26 cellular contexts compared by ENCODE assay signal in genomic region chr16:74487634-74488495, GRCh38.
DNase-seq lines count a peak whose midpoint lies in the region; ATAC-seq and TF ChIP-seq lines count a peak whose summit lies in the region.
"Had no signal": no experiment of that assay in that cellular context is flagged by ENCODE, and none has a peak within 500 bp of the region (broad histone marks: within the 10 kb centered on the region; RNA-seq: fewer than 3 reads in every experiment).

No MANE protein-coding gene starts in this region.

- CTCF ChIA-PET in HEK293T (lab: Yijun Ruan, JAX) = interaction anchor here (0.6 kb wide), 1 partner anchor 20 kb away, joined by 6 read pairs; no protein-coding TSS in a partner anchor

- H3K9me3 Mint-ChIP-seq in naive thymus-derived CD8-positive, alpha-beta T cell = no peaks in the 10 kb centered on the region
- H3K9me3 Mint-ChIP-seq: activated CD4-positive, alpha-beta memory T cell treated with anti-CD3 and anti-CD28 coated beads for 36 hours; activated T-helper 17 cell treated with anti-CD3 and anti-CD28 coated beads, Interleukin-2, amount 50 U/mL, for 72 hours; neural crest cell; stimulated activated effector memory CD8-positive, alpha-beta T cell treated with anti-CD3 and anti-CD28 coated beads, Interleukin-12 subunit alpha, Interleukin-12 subunit beta, amount 100 ng/mL, for 72 hours had no signal

- H3K36me3 Mint-ChIP-seq in naive thymus-derived CD8-positive, alpha-beta T cell = peaks cover 5 to 91% (median 26%) of the 10 kb centered on the region in 3 donors

- H3K27me3 Mint-ChIP-seq in naive thymus-derived CD8-positive, alpha-beta T cell = no peaks in the 10 kb centered on the region
- H3K27me3 Mint-ChIP-seq: activated CD4-positive, alpha-beta memory T cell treated with anti-CD3 and anti-CD28 coated beads for 36 hours; activated naive CD8-positive, alpha-beta T cell; activated T-helper 17 cell treated with anti-CD3 and anti-CD28 coated beads, Interleukin-2, amount 50 U/mL, for 72 hours had no signal

- H3K27ac Mint-ChIP-seq in naive thymus-derived CD8-positive, alpha-beta T cell = peak overlapping the region in 7 of 10 donors; percentile 0 to 61 (median 12)
- H3K27ac Mint-ChIP-seq: activated CD4-positive, alpha-beta memory T cell treated with anti-CD3 and anti-CD28 coated beads for 36 hours; activated naive CD8-positive, alpha-beta T cell; activated T-helper 17 cell treated with anti-CD3 and anti-CD28 coated beads, Interleukin-2, amount 50 U/mL, for 72 hours; stimulated activated effector memory CD8-positive, alpha-beta T cell treated with anti-CD3 and anti-CD28 coated beads, Interleukin-12 subunit alpha, Interleukin-12 subunit beta, amount 100 ng/mL, for 72 hours had no signal

- ATAC-seq in naive thymus-derived CD8-positive, alpha-beta T cell = no peak
- ATAC-seq in GM19023 (IDR thresholded peaks at IDR 0.05; ENCODE audit: unreplicated experiment) (no peak), GM18517 (IDR thresholded peaks at IDR 0.05; ENCODE audit: unreplicated experiment) (no peak)
- ATAC-seq: activated T-helper 17 cell treated with anti-CD3 and anti-CD28 coated beads, Interleukin-2, amount 50 U/mL, for 72 hours; mucosa of descending colon; Right ventricle myocardium inferior; stimulated activated effector memory CD8-positive, alpha-beta T cell treated with anti-CD3 and anti-CD28 coated beads, Interleukin-12 subunit alpha, Interleukin-12 subunit beta, amount 100 ng/mL, for 72 hours had no signal

- DNase-seq in DMS79 treated with DMSO at 0.1 percent for 48 hours (lab: John Stamatoyannopoulos, UW) = peak; percentile 1
- no peak for DNase-seq in DMS79 (lab: John Stamatoyannopoulos, UW)
- peak; percentile 18 for DNase-seq in HEK293T (ENCODE audit: extremely low spot score)
- peak; percentile 73 for DNase-seq in NCI-H69 (lab: John Stamatoyannopoulos, UW)
- no peak for DNase-seq in naive thymus-derived CD8-positive, alpha-beta T cell
- DNase-seq in C1 segment of cervical spinal cord (lab: John Stamatoyannopoulos, UW) = no peak
- DNase-seq: activated CD4-positive, alpha-beta memory T cell treated with anti-CD3 and anti-CD28 coated beads for 36 hours; activated CD4-positive, alpha-beta T cell treated with anti-CD3 and anti-CD28 coated beads for 1 hour; activated CD8-positive, alpha-beta memory T cell treated with anti-CD3 and anti-CD28 coated beads, Interleukin-2, amount 50 U/mL, for 48 hours; HCEC 1CT; Kasumi-1; mucosa of descending colon; NCI-H1694 treated with DMSO at 0.1 percent for 48 hours; NCI-H226; NCI-H526 treated with DMSO at 0.1 percent for 48 hours; ovary; retina; substantia nigra; upper lobe of left lung had no signal

- POLR2A ChIA-PET in HEK293T (lab: Yijun Ruan, JAX) = interaction anchor here (1.3 kb wide), 1 partner anchor 119 kb away, joined by 3 read pairs; the partner anchor contains the start of gene GLG1
- POLR2A ChIA-PET in naive thymus-derived CD8-positive, alpha-beta T cell (lab: Charles Lee) = interaction anchor here (0.6 kb wide), 1 partner anchor 53 kb away, joined by 4 read pairs; no protein-coding TSS in a partner anchor

- H3K4me1 Mint-ChIP-seq in naive thymus-derived CD8-positive, alpha-beta T cell = peaks cover 0 to 18% (median 3%) of the 10 kb centered on the region in 4 donors
- H3K4me1 Mint-ChIP-seq: neural crest cell had no signal

- H3K4me3 Mint-ChIP-seq in naive thymus-derived CD8-positive, alpha-beta T cell = no peak overlapping the region
- H3K4me3 Mint-ChIP-seq: activated CD4-positive, alpha-beta memory T cell treated with anti-CD3 and anti-CD28 coated beads for 36 hours; activated naive CD8-positive, alpha-beta T cell; activated T-helper 17 cell treated with anti-CD3 and anti-CD28 coated beads, Interleukin-2, amount 50 U/mL, for 72 hours; neural crest cell; stimulated activated effector memory CD8-positive, alpha-beta T cell treated with anti-CD3 and anti-CD28 coated beads, Interleukin-12 subunit alpha, Interleukin-12 subunit beta, amount 100 ng/mL, for 72 hours had no signal

TF ChIP-seq in HEK293T, 16 proteins besides CTCF, POLR2A, EP300 and RAD21:
- TF ChIP-seq FOXA1 (IDR thresholded peaks at IDR 0.05) = no peak
- TF ChIP-seq PKNOX1 (IDR thresholded peaks at IDR 0.05) = peak; percentile 77
- no peak for TF ChIP-seq ELF4 (IDR thresholded peaks at IDR 0.05)

Comparison
In these comparisons a context has a peak if more than half of its experiments do, and no peak if none do; other contexts are left out.
1. DNase-seq: peak in DMS79 treated with DMSO at 0.1 percent for 48 hours (single experiment), HEK293T (single experiment) and NCI-H69 (single experiment); none in DMS79 (single experiment), naive thymus-derived CD8-positive, alpha-beta T cell (0 of 10) and C1 segment of cervical spinal cord (0 of 14).